Comparison of ENCODE assay signal across 1 cellular context in genomic region chr5:99621772-99622681, GRCh38.
TF ChIP-seq lines count a peak whose summit lies in the region.

No MANE protein-coding gene starts in this region.

TF ChIP-seq in GM23338, 12 proteins besides CTCF, POLR2A, EP300 and RAD21 (continued from another document):
- TF ChIP-seq REST (IDR thresholded peaks at IDR 0.05; ENCODE audit: unreplicated experiment), result no peak
- TF ChIP-seq EZH2 (IDR thresholded peaks at IDR 0.05; ENCODE audit: low read depth, unreplicated experiment), result no peak
- TF ChIP-seq CREB1 (CRISPR knock-in tag; IDR thresholded peaks at IDR 0.05; ENCODE audit: low read depth), result no peak
- no peak for TF ChIP-seq NANOG (IDR thresholded peaks at IDR 0.05; ENCODE audit: borderline replicate concordance)
- TF ChIP-seq ZNF331 (CRISPR knock-in tag; IDR thresholded peaks at IDR 0.05; ENCODE audit: low read depth), result no peak
